ENCODE assay signal across 8 cellular contexts in genomic region chr1:227786673-227787512, GRCh38. TPM values are rescaled to one million over a fixed set of nuclear protein-coding genes. Genes with fewer than 3 reads are reported as not detected.
DNase-seq lines count a peak whose midpoint lies in the region; ATAC-seq and TF ChIP-seq lines count a peak whose summit lies in the region.

No MANE protein-coding gene starts in this region.

- BruUV-seq in Calu3 (replicated peaks; lab: Mats Ljungman, UMichigan): no TSS peak

- peak overlapping the region; percentile 72 for H3K4me3 Mint-ChIP-seq in Calu3 (ENCODE audit: low read depth, unreplicated experiment)

- H3K27ac ChIP-seq in body of pancreas (peak overlapping the region in 3 of 4 donors; percentile 44 to 79 (median 79)), thoracic aorta (peak overlapping the region; percentile 25 to 71)

- DNase-seq in Calu3: no peak
- DNase-seq in body of pancreas: peak in 3 of 4 donors; percentile 31 to 48 (median 41)
- peak; percentile 47 for DNase-seq in left lobe of liver (ENCODE audit: low spot score)
- no peak for DNase-seq in thoracic aorta (ENCODE audit: low spot score)
- DNase-seq in SIG-M5 (lab: John Stamatoyannopoulos, UW): no peak
- DNase-seq in cerebellum (ENCODE audit: low spot score): no peak

- WGBS in body of pancreas, 2 donors: 17 to 25% methylated on average over 28 to 45 of the region's 45 CpGs

- H3K36me3 Mint-ChIP-seq in Calu3 (ENCODE audit: insufficient read depth, unreplicated experiment): peaks cover 32% of the 10 kb centered on the region

- no peak for TF ChIP-seq POLR2A in body of pancreas (IDR thresholded peaks at IDR 0.05)

- H3K4me1 ChIP-seq in body of pancreas: peaks cover 18% of the 10 kb centered on the region
- H3K4me1 ChIP-seq in thoracic aorta (ENCODE audit: control insufficient read depth in 1 of 2, low read depth in 2 of 2): peaks cover 12 to 23% of the 10 kb centered on the region in 2 donors

- H3K27me3 Mint-ChIP-seq in Calu3 (ENCODE audit: unreplicated experiment): peaks cover 16% of the 10 kb centered on the region

- peaks cover 14% of the 10 kb centered on the region for H3K4me1 Mint-ChIP-seq in Calu3 (ENCODE audit: low read depth, unreplicated experiment)

- TF ChIP-seq CTCF in Calu3 (IDR thresholded peaks at IDR 0.05; ENCODE audit: unreplicated experiment) (no peak), body of pancreas (IDR thresholded peaks at IDR 0.05) (no peak), thoracic aorta (IDR thresholded peaks at IDR 0.05) (no peak)

- H3K9me3 ChIP-seq in body of pancreas: no peaks in the 10 kb centered on the region
- no peaks in the 10 kb centered on the region for H3K9me3 ChIP-seq in thoracic aorta

- peak overlapping the region; percentile 22 for H3K27ac Mint-ChIP-seq in Calu3 (ENCODE audit: unreplicated experiment)

- CTCF ChIA-PET in Calu3 (lab: Charles Lee): interaction anchor here (1.1 kb wide), 1 partner anchor 220 kb away, joined by 7 read pairs; the partner anchor contains the start of gene WNT3A

- ATAC-seq in HG03066 (IDR thresholded peaks at IDR 0.05; ENCODE audit: low read depth, unreplicated experiment) (peak; percentile 6), body of pancreas (no peak), left lobe of liver (peak; percentile 26), thoracic aorta (ENCODE audit: insufficient number of reproducible peaks, low FRiP score, low read depth) (no peak), HG03521 (IDR thresholded peaks at IDR 0.05; ENCODE audit: unreplicated experiment) (no peak)

- no peaks in the 10 kb centered on the region for H3K9me3 Mint-ChIP-seq in Calu3 (ENCODE audit: low read depth, unreplicated experiment)

- intact Hi-C loops in Calu3 (cut with micrococcal nuclease; ENCODE audit: unreplicated experiment): loop anchor here (2.0 kb wide), 1 partner anchor 160 kb away; the partner anchor contains the start of gene WNT9A
- intact Hi-C loops in body of pancreas (cut with DNase I): no loop called here

- H3K4me3 ChIP-seq in body of pancreas (peak overlapping the region in 1 of 2 donors; percentile 11), thoracic aorta (peak overlapping the region; percentile 93)

- H3K36me3 ChIP-seq in body of pancreas (replicated peaks in 1 of 2; ENCODE audit: insufficient read depth in 1 of 2, low read depth in 2 of 2) (no peaks in the 10 kb centered on the region), thoracic aorta (no peaks in the 10 kb centered on the region)

- no peaks in the 10 kb centered on the region for H3K27me3 ChIP-seq in body of pancreas
- H3K27me3 ChIP-seq in thoracic aorta (replicated peaks; ENCODE audit: insufficient read depth): no peaks in the 10 kb centered on the region

RNA-seq across cellular contexts. Expression of gene PRSS38, which starts 28.6 kb away (rescaled TPM):
- total RNA-seq in Calu3 (2022) (not detected in 2 replicates), body of pancreas (not detected), left lobe of liver (not detected), thoracic aorta (not detected), cerebellum (not detected)

RNA-seq across cellular contexts. Expression of gene SNAP47, which starts 51.7 kb away (rescaled TPM):
- 39.4 and 39.9 TPM in 2 replicates for total RNA-seq in Calu3 (2022)
- 10 to 100 TPM; 35.5 to 49.4 TPM for total RNA-seq in body of pancreas
- total RNA-seq in left lobe of liver: 35.8 TPM
- 10 to 100 TPM; 26.3 to 42.4 TPM for total RNA-seq in thoracic aorta
- 48.2 TPM for total RNA-seq in cerebellum

RNA-seq across cellular contexts. Expression of gene JMJD4, which starts 51.8 kb away (rescaled TPM):
- total RNA-seq in Calu3 (2022) (37.8 and 40.0 TPM in 2 replicates), body of pancreas (10 to 100 TPM; 13.2 to 15.3 TPM), left lobe of liver (10.3 TPM), thoracic aorta (10 to 100 TPM; 19.4 to 24.2 TPM), cerebellum (12.5 TPM)

Comparison
In these comparisons a context has a peak if more than half of its experiments do, and no peak if none do; other contexts are left out.
1. DNase-seq: peak in body of pancreas (3 of 4) and left lobe of liver (single experiment); none in Calu3 (single experiment), thoracic aorta (single experiment), SIG-M5 (single experiment) and cerebellum (single experiment).
2. ATAC-seq: peak in HG03066 (single experiment) and left lobe of liver (single experiment); none in body of pancreas (single experiment), thoracic aorta (single experiment) and HG03521 (single experiment).